ENCODE assay signal across 8 cellular contexts in the genomic region with DNA sequence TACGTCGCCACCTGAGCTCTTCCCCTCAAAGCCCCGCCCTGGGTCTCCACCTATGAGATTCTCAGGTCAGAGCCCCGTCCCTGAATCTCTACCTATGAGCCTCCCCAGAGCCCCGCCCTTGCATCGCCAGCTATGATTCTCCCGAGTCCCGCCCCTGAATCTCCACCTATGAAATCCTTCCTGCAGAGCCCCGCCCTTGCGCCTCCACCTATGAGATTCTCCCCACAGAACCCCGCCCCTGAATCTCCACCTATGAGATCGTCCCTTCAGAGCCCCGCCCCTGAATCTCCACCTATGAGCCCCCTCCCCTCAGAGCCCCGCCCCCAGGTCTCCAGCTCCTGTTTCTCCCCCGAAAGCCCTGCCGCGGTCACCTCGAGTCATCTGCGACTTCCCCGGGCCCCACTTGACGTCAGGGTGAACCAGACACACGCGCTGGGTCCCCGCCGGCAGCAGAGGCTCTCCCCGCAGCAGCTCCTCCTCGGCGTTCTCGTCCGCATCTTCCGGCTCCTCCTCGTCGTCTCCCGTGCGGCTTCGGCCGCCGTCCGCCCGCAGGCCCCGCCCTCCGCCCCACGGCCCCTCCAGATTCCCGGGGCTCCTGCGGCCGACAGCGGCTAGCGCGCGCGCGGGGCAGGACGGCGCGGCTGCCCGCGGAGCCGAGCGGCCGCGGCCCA. TPM values are rescaled to one million over a fixed set of nuclear protein-coding genes. Genes with fewer than 3 reads are reported as not detected.
A peak's percentile ranks its signal among the peaks of the same experiment; 100 is the strongest.
DNase-seq lines count a peak whose midpoint lies in the region; TF ChIP-seq lines count a peak whose summit lies in the region.

No MANE protein-coding gene starts in this region.

- no peaks in the 10 kb centered on the region for H3K9me3 ChIP-seq in uterus

- peak overlapping the region; percentile 99 for H3K27ac Mint-ChIP-seq in progenitor cell of endocrine pancreas

- DNase-seq in EL = peak; percentile 99
- no peak for DNase-seq in H7
- DNase-seq in NAMALWA (ENCODE audit: low spot score) = peak; percentile 97
- DNase-seq in activated gamma-delta T cell treated with anti-CD3 and anti-CD28 coated beads, Interleukin-2, amount 50 U/mL, for 16 hours (ENCODE audit: low read depth) = peak; percentile 96
- peak; percentile 82 to 98 (median 94) for DNase-seq in head of caudate nucleus
- DNase-seq in progenitor cell of endocrine pancreas (ENCODE audit: low spot score, unreplicated experiment) = peak; percentile 91
- DNase-seq in uterus = peak; percentile 96 to 99
- DNase-seq in NCI-H2081 treated with DMSO at 0.1 percent for 48 hours (lab: John Stamatoyannopoulos, UW) = no peak

- intact Hi-C loops in head of caudate nucleus (cut with DNase I) = loop anchor here (5.0 kb wide), 1 partner anchor 69 kb away; a partner anchor contains a TSS
- intact Hi-C loops in uterus (cut with DNase I; ENCODE audit: low total_unique reads) = no loop called here

- no peaks in the 10 kb centered on the region for H3K27me3 Mint-ChIP-seq in progenitor cell of endocrine pancreas

- no peak for TF ChIP-seq CTCF in progenitor cell of endocrine pancreas (IDR thresholded peaks at IDR 0.05; ENCODE audit: unreplicated experiment)
- no peak for TF ChIP-seq CTCF in uterus (IDR thresholded peaks at IDR 0.05)

- peak; percentile 33 to 47 for TF ChIP-seq POLR2A in uterus (IDR thresholded peaks at IDR 0.05)

- H3K36me3 ChIP-seq in H7 (replicated peaks; ENCODE audit: control insufficient read depth, insufficient read depth, low read length) = peaks cover 4% of the 10 kb centered on the region
- H3K36me3 ChIP-seq in uterus = no peaks in the 10 kb centered on the region

- peaks cover 7% of the 10 kb centered on the region for H3K36me3 Mint-ChIP-seq in progenitor cell of endocrine pancreas (ENCODE audit: insufficient read depth)

- H3K27me3 ChIP-seq in H7 (ENCODE audit: control insufficient read depth, insufficient read depth, low read length) = peaks cover 7% of the 10 kb centered on the region; the same call in 1 of the 2 replicates
- no peaks in the 10 kb centered on the region for H3K27me3 ChIP-seq in uterus

- H3K4me1 Mint-ChIP-seq in progenitor cell of endocrine pancreas (ENCODE audit: low read depth) = peaks cover 8% of the 10 kb centered on the region

- H3K4me3 ChIP-seq in H7 (ENCODE audit: insufficient read depth, low read depth, low read length) (peak overlapping the region; percentile 89), uterus (peak overlapping the region; percentile 56 to 97)

- H3K27ac ChIP-seq in uterus = peak overlapping the region; percentile 89 to 99

- H3K9me3 Mint-ChIP-seq in progenitor cell of endocrine pancreas (ENCODE audit: low read depth) = no peaks in the 10 kb centered on the region

- peaks cover 0 to 13% of the 10 kb centered on the region in 2 donors for H3K4me1 ChIP-seq in uterus

- H3K4me3 Mint-ChIP-seq in progenitor cell of endocrine pancreas (ENCODE audit: low read depth) = peak overlapping the region; percentile 92

RNA-seq across cellular contexts. Expression of a gene that starts 0.4 kb away (rescaled TPM):
- 38.4 and 48.9 TPM in 2 replicates for total RNA-seq in H7 (2014; rRNA removed; shearing (Covaris generic))
- total RNA-seq in progenitor cell of endocrine pancreas (71.1 and 72.7 TPM in 2 replicates), uterus (10 to 100 TPM; 26.2 to 65.3 (median 35.7) TPM)

RNA-seq across cellular contexts. Expression of a gene that starts 37.0 kb away (rescaled TPM):
- total RNA-seq in H7 (2014; rRNA removed; shearing (Covaris generic)) = 86.3 and 92.0 TPM in 2 replicates
- 52.3 and 55.6 TPM in 2 replicates for total RNA-seq in progenitor cell of endocrine pancreas
- total RNA-seq in uterus = 10 to 100 TPM in 2 of 4 donors, 1 to 10 TPM in 2; 2.8 to 19.5 (median 8.1) TPM

Comparison
In these comparisons a context has a peak if more than half of its experiments do, and no peak if none do; other contexts are left out.
1. DNase-seq: peak in EL (single experiment), NAMALWA (single experiment), activated gamma-delta T cell treated with anti-CD3 and anti-CD28 coated beads, Interleukin-2, amount 50 U/mL, for 16 hours (single experiment), head of caudate nucleus (42 of 42), progenitor cell of endocrine pancreas (single experiment) and uterus (2 of 2); none in H7 (single experiment) and NCI-H2081 treated with DMSO at 0.1 percent for 48 hours (single experiment).